ENCODE assay signal across 18 cellular contexts in the genomic region with DNA sequence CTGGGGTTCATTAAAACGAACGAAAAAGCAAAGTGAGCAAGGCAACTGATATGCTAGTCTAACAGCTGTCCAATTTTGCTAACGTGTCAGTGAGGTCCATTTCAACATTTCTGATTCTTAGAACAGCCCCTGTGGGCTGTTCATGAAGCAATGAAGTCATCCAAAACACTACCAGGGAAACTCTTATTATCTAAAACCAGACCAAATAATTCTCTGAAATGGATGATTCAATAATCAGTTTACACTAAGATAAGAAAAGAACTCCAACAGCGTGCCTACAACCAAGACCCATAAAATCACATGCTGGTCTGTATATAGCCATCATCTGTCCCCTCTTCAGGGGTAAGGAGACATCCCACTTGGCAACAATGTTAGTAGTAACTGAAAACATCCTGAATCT.
DNase-seq lines count a peak whose midpoint lies in the region; ATAC-seq, FAIRE-seq and TF ChIP-seq lines count a peak whose summit lies in the region.
"Had no signal": no experiment of that assay in that cellular context is flagged by ENCODE, and none has a peak within 500 bp of the region (broad histone marks: within the 10 kb centered on the region; RNA-seq: fewer than 3 reads in every experiment).

No MANE protein-coding gene starts in this region.

- H3K4me3 ChIP-seq in K562 (no peak overlapping the region), smooth muscle cell (no peak overlapping the region)
- H3K4me3 ChIP-seq: right lobe of liver, testis had no signal

- H3K27ac ChIP-seq in K562 (ENCODE audit: extremely low read depth, low read depth, low read length) (peak overlapping the region; percentile 48; the same call in 1 of the 3 replicates), smooth muscle cell (ENCODE audit: low read depth) (peak overlapping the region; percentile 77)
- H3K27ac ChIP-seq: brain microvascular endothelial cell, VCaP had no signal

- peak overlapping the region; percentile 3; the same call in 1 of the 2 replicates for H2AFZ ChIP-seq in K562 (ENCODE audit: low read depth, low read length)
- H2AFZ ChIP-seq in smooth muscle cell (ENCODE audit: low read depth), result no peak overlapping the region

- POLR2A ChIA-PET in K562 (lab: Yijun Ruan, JAX), result interaction anchor here (0.8 to 1.8 kb wide), 2 partner anchors 12 to 22 kb away, joined by 3 to 11 read pairs; no protein-coding TSS in a partner anchor

- ATAC-seq in K562, result peak; percentile 40
- peak; percentile 73 for ATAC-seq in left ventricle myocardium superior
- no peak for ATAC-seq in T-helper 17 cell
- ATAC-seq in GM18498 (IDR thresholded peaks at IDR 0.05; ENCODE audit: unreplicated experiment), result no peak
- ATAC-seq in GM18870 (IDR thresholded peaks at IDR 0.05; ENCODE audit: unreplicated experiment), result no peak
- ATAC-seq: left colon had no signal

- CTCF ChIA-PET in K562 (lab: Yijun Ruan, JAX; ENCODE audit: low intra/inter-chr PET ratio), result no interaction called here

- no peak for TF ChIP-seq CTCF in K562 (IDR thresholded peaks at IDR 0.05 in 2 of 3, conservative IDR thresholded peaks at IDR 0.05 in 1 of 3; ENCODE audit: insufficient read depth in 2 of 3, low read depth in 1 of 3, low read length in 3 of 3)
- TF ChIP-seq CTCF in smooth muscle cell (IDR thresholded peaks at IDR 0.05; ENCODE audit: borderline replicate concordance, insufficient read depth, poor library complexity, severe bottlenecking), result no peak

- no peaks in the 10 kb centered on the region for H3K9me3 ChIP-seq in K562 (replicated peaks; ENCODE audit: control insufficient read depth, insufficient read depth, low read depth, low read length)
- no peaks in the 10 kb centered on the region for H3K9me3 ChIP-seq in smooth muscle cell (replicated peaks; ENCODE audit: low read depth)
- H3K9me3 ChIP-seq in T-helper 17 cell (ENCODE audit: control insufficient read depth, low read length, poor library complexity, severe bottlenecking), result no peaks in the 10 kb centered on the region
- H3K9me3 ChIP-seq: right lobe of liver, testis had no signal

- in situ Hi-C loops in K562 (cut with MboI), result no loop called here

- no peak for TF ChIP-seq POLR2A in K562 (conservative IDR thresholded peaks at IDR 0.05)

- H3K9me1 ChIP-seq in K562 (ENCODE audit: control insufficient read depth, insufficient read depth, low read length), result no peaks in the 10 kb centered on the region

- peaks cover 9% of the 10 kb centered on the region for H3F3A ChIP-seq in smooth muscle cell (ENCODE audit: low read depth)

- H4K20me1 ChIP-seq in K562 (replicated peaks; ENCODE audit: control insufficient read depth, insufficient read depth, low read length) (no peaks in the 10 kb centered on the region), smooth muscle cell (ENCODE audit: low read depth) (no peaks in the 10 kb centered on the region)

- H3K4me1 ChIP-seq in K562 (replicated peaks in 1 of 2; ENCODE audit: control insufficient read depth in 2 of 2, insufficient read depth in 2 of 2, low read length in 2 of 2) (peaks cover 9 to 60% of the 10 kb centered on the region in 2 experiments), smooth muscle cell (ENCODE audit: low read depth) (peaks cover 48% of the 10 kb centered on the region)

- no peak overlapping the region for H3K4me3 Mint-ChIP-seq in T-helper 17 cell

- H3K36me3 ChIP-seq in K562 (ENCODE audit: control insufficient read depth, insufficient read depth, low read length), result peaks cover 7% of the 10 kb centered on the region; the same call in 1 of the 3 replicates
- no peaks in the 10 kb centered on the region for H3K36me3 ChIP-seq in smooth muscle cell (ENCODE audit: low read depth)
- H3K36me3 ChIP-seq: brain microvascular endothelial cell, right lobe of liver had no signal

- H3K36me3 Mint-ChIP-seq in T-helper 17 cell (ENCODE audit: low read depth), result peaks cover 4% of the 10 kb centered on the region

- peak; percentile 81 for TF ChIP-seq EP300 in K562 (IDR thresholded peaks at IDR 0.05; ENCODE audit: low read length)

- WGBS in K562 (ENCODE audit: insufficient coverage, low coverage, missing lambda C conversion rate), result 0% methylated on average over 4 of the region's 4 CpGs
- WGBS in smooth muscle cell (ENCODE audit: low lambda C conversion rate), result 24% methylated on average over 4 of the region's 4 CpGs

- H3K27ac Mint-ChIP-seq in T-helper 17 cell, result no peak overlapping the region

- DNase-seq in OCI-M1 (lab: John Stamatoyannopoulos, UW), result peak; percentile 86
- peak in 2 of 4 experiments; percentile 26 to 69 for DNase-seq in K562 (ENCODE audit: extremely low read depth in 1 of 4, low spot score in 3 of 4)
- DNase-seq in left ventricle myocardium superior, result no peak
- DNase-seq in smooth muscle cell (lab: John Stamatoyannopoulos, UW; ENCODE audit: unreplicated experiment), result no peak
- DNase-seq in T-helper 17 cell, result no peak
- DNase-seq in NOMO-1 treated with dmso at 0.1 percent for 144 hours (lab: John Stamatoyannopoulos, UW; ENCODE audit: unreplicated experiment), result no peak
- DNase-seq: activated naive CD4-positive, alpha-beta T cell treated with Interleukin-2 at 50 U/mL for 16 hours; brain microvascular endothelial cell; erythroblast; left colon; NCI-H226; right lobe of liver; SHP77; stimulated activated CD4-positive, alpha-beta T cell treated with anti-CD3 and anti-CD28 coated beads, Interleukin-2, amount 100 ng/mL, for 24 hours; testis had no signal

- H3K27me3 ChIP-seq in K562 (ENCODE audit: control insufficient read depth in 2 of 2, insufficient read depth in 2 of 2, low read length in 2 of 2) (no peaks in the 10 kb centered on the region), smooth muscle cell (ENCODE audit: low read depth) (no peaks in the 10 kb centered on the region)
- H3K27me3 ChIP-seq: brain microvascular endothelial cell, right lobe of liver, testis had no signal

- H3K4me2 ChIP-seq in K562 (ENCODE audit: insufficient read depth, low read length) (peak overlapping the region; percentile 16; the same call in 1 of the 2 replicates), smooth muscle cell (peak overlapping the region; percentile 49)

- no peaks in the 10 kb centered on the region; the same call in 2 of the 3 replicates for H3K79me2 ChIP-seq in K562 (ENCODE audit: control insufficient read depth, insufficient read depth, low read length)
- peaks cover 41% of the 10 kb centered on the region for H3K79me2 ChIP-seq in smooth muscle cell (ENCODE audit: low read depth)

- BruUV-seq in K562 (replicated peaks; lab: Mats Ljungman, UMichigan), result no TSS peak

- H3K4me1 Mint-ChIP-seq in T-helper 17 cell, result peaks cover 9% of the 10 kb centered on the region

- H3K9ac ChIP-seq in K562 (ENCODE audit: insufficient read depth in 1 of 2, low read depth in 2 of 2, low read length in 2 of 2), result 0 out of 4 replicates have a peak overlapping the region, but pooled peaks of 1 of the 2 experiments have one; percentile 12
- peak overlapping the region; percentile 14 for H3K9ac ChIP-seq in smooth muscle cell (ENCODE audit: low read depth)

- no peak for TF ChIP-seq RAD21 in K562 (CRISPR knock-in tag; conservative IDR thresholded peaks at IDR 0.05 in 1 of 2, IDR thresholded peaks at IDR 0.05 in 1 of 2)

- no peaks in the 10 kb centered on the region for H3K27me3 Mint-ChIP-seq in T-helper 17 cell

- peak; percentile 60 for FAIRE-seq in K562 (lab: Jason Lieb, UNC)

- intact Hi-C loops in K562 (cut with micrococcal nuclease) (loop anchor here (1.0 to 5.0 kb wide), 2 partner anchors 31 to 46 kb away; no protein-coding TSS in a partner anchor), left ventricle myocardium superior (cut with micrococcal nuclease) (no loop called here)

TF ChIP-seq in K562, 482 proteins besides CTCF, POLR2A, EP300 and RAD21 (continues in another document):
- TF ChIP-seq ETV5 (CRISPR knock-in tag; IDR thresholded peaks at IDR 0.05; ENCODE audit: low read depth) (no peak), NCOR1 (IDR thresholded peaks at IDR 0.05) (0 out of 2 replicates have a peak, but pooled peaks have one; percentile 36), WHSC1 (IDR thresholded peaks at IDR 0.05; ENCODE audit: low read length) (no peak), RBM25 (IDR thresholded peaks at IDR 0.05; ENCODE audit: low read depth, low read length, severe bottlenecking) (no peak), RHOXF2B (CRISPR knock-in tag; conservative IDR thresholded peaks at IDR 0.05) (no peak), ZKSCAN3 (CRISPR knock-in tag; IDR thresholded peaks at IDR 0.05) (no peak), GTF2A2 (tag; IDR thresholded peaks at IDR 0.05) (no peak), ZNF561 (CRISPR knock-in tag; conservative IDR thresholded peaks at IDR 0.05) (no peak), ZFP1 (CRISPR knock-in tag; IDR thresholded peaks at IDR 0.05) (no peak), ZNF77 (CRISPR knock-in tag; IDR thresholded peaks at IDR 0.05) (no peak), ZNF507 (tag; conservative IDR thresholded peaks at IDR 0.05) (no peak), ZFP36 (IDR thresholded peaks at IDR 0.05; ENCODE audit: low read depth, low read length, partially characterized antibody) (no peak), TBP (optimal IDR thresholded peaks at IDR 0.05; ENCODE audit: low read depth, low read length) (no peak)
- TF ChIP-seq, protein P1, sequence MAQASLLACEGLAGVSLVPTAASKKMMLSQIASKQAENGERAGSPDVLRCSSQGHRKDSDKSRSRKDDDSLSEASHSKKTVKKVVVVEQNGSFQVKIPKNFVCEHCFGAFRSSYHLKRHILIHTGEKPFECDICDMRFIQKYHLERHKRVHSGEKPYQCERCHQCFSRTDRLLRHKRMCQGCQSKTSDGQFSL (CRISPR knock-in tag; IDR thresholded peaks at IDR 0.05), result no peak
- TF ChIP-seq, protein P1 (tag; IDR thresholded peaks at IDR 0.05), result no peak
- TF ChIP-seq, protein P2, sequence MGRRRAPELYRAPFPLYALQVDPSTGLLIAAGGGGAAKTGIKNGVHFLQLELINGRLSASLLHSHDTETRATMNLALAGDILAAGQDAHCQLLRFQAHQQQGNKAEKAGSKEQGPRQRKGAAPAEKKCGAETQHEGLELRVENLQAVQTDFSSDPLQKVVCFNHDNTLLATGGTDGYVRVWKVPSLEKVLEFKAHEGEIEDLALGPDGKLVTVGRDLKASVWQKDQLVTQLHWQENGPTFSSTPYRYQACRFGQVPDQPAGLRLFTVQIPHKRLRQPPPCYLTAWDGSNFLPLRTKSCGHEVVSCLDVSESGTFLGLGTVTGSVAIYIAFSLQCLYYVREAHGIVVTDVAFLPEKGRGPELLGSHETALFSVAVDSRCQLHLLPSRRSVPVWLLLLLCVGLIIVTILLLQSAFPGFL (CRISPR knock-in tag; IDR thresholded peaks at IDR 0.05), result no peak
- TF ChIP-seq, protein P3, sequence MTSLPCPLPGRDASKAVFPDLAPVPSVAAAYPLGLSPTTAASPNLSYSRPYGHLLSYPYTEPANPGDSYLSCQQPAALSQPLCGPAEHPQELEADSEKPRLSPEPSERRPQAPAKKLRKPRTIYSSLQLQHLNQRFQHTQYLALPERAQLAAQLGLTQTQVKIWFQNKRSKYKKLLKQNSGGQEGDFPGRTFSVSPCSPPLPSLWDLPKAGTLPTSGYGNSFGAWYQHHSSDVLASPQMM (CRISPR knock-in tag; IDR thresholded peaks at IDR 0.05), result no peak

Comparison
In these comparisons a context has a peak if more than half of its experiments do, and no peak if none do; other contexts are left out.
1. ATAC-seq: peak in K562 (single experiment) and left ventricle myocardium superior (single experiment); none in T-helper 17 cell (single experiment), GM18498 (single experiment) and GM18870 (single experiment).